Comparison of ENCODE assay signal across 38 cellular contexts in the genomic region with DNA sequence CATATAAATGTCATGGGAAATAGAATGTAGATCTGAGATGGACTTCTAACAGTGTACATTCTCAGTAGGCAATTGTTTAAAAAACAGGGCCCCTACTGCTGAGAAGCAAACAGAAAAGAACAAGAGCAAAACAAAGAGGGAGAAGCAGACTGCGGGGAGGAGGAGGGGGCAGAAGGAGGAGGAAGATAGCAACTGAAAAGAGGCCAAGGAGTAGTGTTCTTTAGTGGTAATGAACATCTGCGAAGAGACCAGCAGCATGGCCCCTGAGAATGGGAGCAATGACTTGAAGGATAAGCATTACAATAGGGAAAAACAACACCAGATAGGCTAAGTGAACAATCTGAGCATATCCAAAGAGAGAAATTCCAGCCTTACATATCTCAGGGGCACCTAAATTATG. TPM values are rescaled to one million over a fixed set of nuclear protein-coding genes. Genes with fewer than 3 reads are reported as not detected.
"Had no signal": no experiment of that assay in that cellular context is flagged by ENCODE, and none has a peak within 500 bp of the region (broad histone marks: within the 10 kb centered on the region; RNA-seq: fewer than 3 reads in every experiment).

No MANE protein-coding gene starts in this region.

- H3K27ac Mint-ChIP-seq: activated CD4-positive, alpha-beta memory T cell treated with anti-CD3 and anti-CD28 coated beads, Interleukin-2, amount 10 ng/mL, durations not matched to agents 7 days and 5 days; activated CD8-positive, alpha-beta memory T cell treated with anti-CD3 and anti-CD28 coated beads, Interleukin-2, amount 10 ng/mL, durations not matched to agents 7 days and 5 days; activated naive CD4-positive, alpha-beta T cell treated with anti-CD3 and anti-CD28 coated beads, Interleukin-2, amount 10 ng/mL, durations not matched to agents 7 days and 5 days; activated naive CD8-positive, alpha-beta T cell; activated naive CD8-positive, alpha-beta T cell treated with anti-CD3 and anti-CD28 coated beads, Interleukin-2, amount 50 U/mL, for 24 hours; brain had no signal

- H3K4me3 Mint-ChIP-seq: activated CD4-positive, alpha-beta memory T cell treated with anti-CD3 and anti-CD28 coated beads, Interleukin-2, amount 10 ng/mL, durations not matched to agents 7 days and 5 days; activated CD8-positive, alpha-beta memory T cell treated with anti-CD3 and anti-CD28 coated beads, Interleukin-2, amount 10 ng/mL, durations not matched to agents 7 days and 5 days; activated naive CD4-positive, alpha-beta T cell treated with anti-CD3 and anti-CD28 coated beads, Interleukin-2, amount 10 ng/mL, durations not matched to agents 7 days and 5 days; activated naive CD8-positive, alpha-beta T cell; activated naive CD8-positive, alpha-beta T cell treated with anti-CD3 and anti-CD28 coated beads, Interleukin-2, amount 50 U/mL, for 24 hours; brain had no signal

- H2AFZ ChIP-seq: PC-9 had no signal

- DNase-seq: activated CD4-positive, alpha-beta memory T cell treated with anti-CD3 and anti-CD28 coated beads, Interleukin-2, amount 10 ng/mL, durations not matched to agents 7 days and 5 days; activated CD4-positive, alpha-beta T cell treated with anti-CD3 and anti-CD28 coated beads for 1 hour; activated CD4-positive, alpha-beta T cell treated with anti-CD3 and anti-CD28 coated beads for 48 hours; activated CD4-positive, CD25-positive, alpha-beta regulatory T cell; activated CD8-positive, alpha-beta memory T cell treated with anti-CD3 and anti-CD28 coated beads for 24 hours; activated CD8-positive, alpha-beta memory T cell treated with anti-CD3 and anti-CD28 coated beads, Interleukin-2, amount 10 ng/mL, durations not matched to agents 7 days and 5 days; activated CD8-positive, alpha-beta memory T cell treated with anti-CD3 and anti-CD28 coated beads, Interleukin-2, amount 50 U/mL, for 48 hours; activated effector memory CD4-positive, alpha-beta T cell treated with Interleukin-2 at 50 U/mL for 16 hours; activated naive CD4-positive, alpha-beta T cell treated with anti-CD3 and anti-CD28 coated beads, Interleukin-2, amount 10 ng/mL, durations not matched to agents 7 days and 5 days; activated naive CD8-positive, alpha-beta T cell treated with anti-CD3 and anti-CD28 coated beads, Interleukin-2, amount 50 U/mL, for 24 hours; activated T-cell treated with anti-CD3 and anti-CD28 coated beads, Interleukin-2, amount 50 U/mL, for 48 hours; anterior cingulate cortex; central memory CD4-positive, alpha-beta T cell; Karpas-422; KBM-7; MG63; NCI-H1092; NCI-H1417; NCI-H1694; NCI-H1930; NCI-H2081 treated with DMSO at 0.1 percent for 48 hours; NCI-H345; NCI-H524 treated with DMSO at 0.1 percent for 48 hours; NCI-H748 treated with DMSO at 0.1 percent for 48 hours; PC-9; SIG-M5; T-helper 1 cell; T-helper 2 cell; T-helper 9 cell had no signal

- H3K4me2 ChIP-seq: PC-9 had no signal

- H3K4me1 Mint-ChIP-seq: activated CD4-positive, alpha-beta memory T cell treated with anti-CD3 and anti-CD28 coated beads, Interleukin-2, amount 10 ng/mL, durations not matched to agents 7 days and 5 days; activated CD8-positive, alpha-beta memory T cell treated with anti-CD3 and anti-CD28 coated beads, Interleukin-2, amount 10 ng/mL, durations not matched to agents 7 days and 5 days; activated naive CD4-positive, alpha-beta T cell treated with anti-CD3 and anti-CD28 coated beads, Interleukin-2, amount 10 ng/mL, durations not matched to agents 7 days and 5 days; activated naive CD8-positive, alpha-beta T cell treated with anti-CD3 and anti-CD28 coated beads, Interleukin-2, amount 50 U/mL, for 24 hours had no signal

- H3K9me3 Mint-ChIP-seq: activated CD4-positive, alpha-beta memory T cell treated with anti-CD3 and anti-CD28 coated beads, Interleukin-2, amount 10 ng/mL, durations not matched to agents 7 days and 5 days; activated naive CD4-positive, alpha-beta T cell treated with anti-CD3 and anti-CD28 coated beads, Interleukin-2, amount 10 ng/mL, durations not matched to agents 7 days and 5 days; activated naive CD8-positive, alpha-beta T cell treated with anti-CD3 and anti-CD28 coated beads, Interleukin-2, amount 50 U/mL, for 24 hours had no signal

- H3K27me3 Mint-ChIP-seq: activated CD4-positive, alpha-beta memory T cell treated with anti-CD3 and anti-CD28 coated beads, Interleukin-2, amount 10 ng/mL, durations not matched to agents 7 days and 5 days; activated CD8-positive, alpha-beta memory T cell treated with anti-CD3 and anti-CD28 coated beads, Interleukin-2, amount 10 ng/mL, durations not matched to agents 7 days and 5 days; activated naive CD4-positive, alpha-beta T cell treated with anti-CD3 and anti-CD28 coated beads, Interleukin-2, amount 10 ng/mL, durations not matched to agents 7 days and 5 days; activated naive CD8-positive, alpha-beta T cell treated with anti-CD3 and anti-CD28 coated beads, Interleukin-2, amount 50 U/mL, for 24 hours; brain had no signal

- ATAC-seq: activated CD8-positive, alpha-beta memory T cell treated with anti-CD3 and anti-CD28 coated beads, Interleukin-2, amount 10 ng/mL, durations not matched to agents 7 days and 5 days; activated naive CD8-positive, alpha-beta T cell treated with anti-CD3 and anti-CD28 coated beads, Interleukin-2, amount 50 U/mL, for 24 hours; Right ventricle myocardium inferior; SK-N-SH treated with all-trans-retinoic acid at 6 μM for 48 hours had no signal

- H3K9me3 ChIP-seq: MG63 had no signal

- H3K36me3 Mint-ChIP-seq: activated CD8-positive, alpha-beta memory T cell treated with anti-CD3 and anti-CD28 coated beads, Interleukin-2, amount 10 ng/mL, durations not matched to agents 7 days and 5 days; activated naive CD4-positive, alpha-beta T cell treated with anti-CD3 and anti-CD28 coated beads, Interleukin-2, amount 10 ng/mL, durations not matched to agents 7 days and 5 days; activated naive CD8-positive, alpha-beta T cell; brain had no signal

- H3K27ac ChIP-seq: PC-9, RWPE1, VCaP had no signal

- H3K4me3 ChIP-seq: MG63, PC-9 had no signal

- H3K36me3 ChIP-seq: MG63 had no signal

RNA-seq across cellular contexts. Expression of gene HAPLN1, which starts 36.8 kb away (rescaled TPM):
- total RNA-seq: activated CD4-positive, alpha-beta memory T cell treated with anti-CD3 and anti-CD28 coated beads, Interleukin-2, amount 10 ng/mL, durations not matched to agents 7 days and 5 days; activated CD8-positive, alpha-beta memory T cell treated with anti-CD3 and anti-CD28 coated beads, Interleukin-2, amount 10 ng/mL, durations not matched to agents 7 days and 5 days; NCI-H460; OCI-LY7; PC-9; SK-MEL-5 had no signal
